Comparison of ENCODE assay signal across 1 cellular context in the genomic region with DNA sequence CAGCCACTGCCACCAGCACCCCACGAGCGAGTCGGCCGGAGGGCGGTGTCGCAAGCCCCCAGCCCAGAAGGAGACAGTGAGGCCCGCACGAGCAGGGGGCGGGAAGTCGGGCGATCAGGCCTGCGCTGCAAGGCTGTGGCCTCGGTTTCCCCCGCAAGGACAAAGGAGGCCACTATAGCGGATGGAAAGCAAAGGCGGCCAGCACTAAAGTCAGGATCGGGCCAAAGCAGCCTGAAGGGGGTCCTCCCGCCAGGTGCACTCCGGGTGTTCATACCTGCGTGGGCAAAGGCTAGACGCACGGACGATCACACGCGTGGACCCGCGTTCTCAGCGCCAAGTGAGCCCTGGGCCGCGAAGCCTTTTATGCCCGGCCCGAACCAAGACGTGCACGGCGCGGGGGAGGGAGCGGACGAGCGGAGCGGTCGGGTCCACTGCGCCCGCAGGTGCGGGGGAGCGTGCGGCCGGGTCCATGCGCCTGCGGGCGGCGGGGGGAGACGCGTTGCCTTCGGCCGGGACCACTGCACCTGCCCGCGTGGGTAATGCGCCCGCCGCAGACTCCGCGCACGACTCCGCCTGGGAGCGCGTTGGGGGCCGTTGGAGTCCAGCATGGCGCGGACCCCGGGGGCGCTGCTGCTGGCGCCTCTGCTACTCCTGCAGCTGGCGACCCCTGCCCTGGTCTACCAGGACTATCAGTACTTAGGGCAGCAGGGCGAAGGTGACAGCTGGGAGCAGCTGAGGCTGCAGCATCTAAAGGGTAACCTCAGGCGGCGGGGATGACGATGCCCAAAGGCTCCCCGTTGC.
TF ChIP-seq lines count a peak whose summit lies in the region.

Gene PRDX2, minus strand, starts transcription at position 335 of the 801 bp plus-strand sequence. CDS start 539 bp downstream, outside the sequence.
Gene THSD8, plus strand, starts transcription at position 604 of the 801 bp plus-strand sequence. Its CDS starts 3 bp downstream, at position 607.

TF ChIP-seq in K562, 482 proteins besides CTCF, POLR2A, EP300 and RAD21 (continued from another document and continues in another):
- TF ChIP-seq RERE (CRISPR knock-in tag; IDR thresholded peaks at IDR 0.05; ENCODE audit: borderline replicate concordance) (no peak), NR1H2 (CRISPR knock-in tag; IDR thresholded peaks at IDR 0.05) (0 out of 2 replicates have a peak, but pooled peaks have one; percentile 31), ZNF280B (CRISPR knock-in tag; IDR thresholded peaks at IDR 0.05) (no peak), NR3C1 (CRISPR knock-in tag; IDR thresholded peaks at IDR 0.05) (0 out of 2 replicates have a peak, but pooled peaks have one; percentile 66), CCNT2 (IDR thresholded peaks at IDR 0.05; ENCODE audit: borderline replicate concordance, extremely low read depth, insufficient read length, low read depth, low read length) (peak; percentile 93), RFX7 (CRISPR knock-in tag; IDR thresholded peaks at IDR 0.05) (no peak), FOXO4 (CRISPR knock-in tag; IDR thresholded peaks at IDR 0.05) (no peak), FOXM1 (IDR thresholded peaks at IDR 0.05; ENCODE audit: low read depth) (no peak), FOXM1 (CRISPR knock-in tag; IDR thresholded peaks at IDR 0.05; ENCODE audit: low read depth) (no peak), AFF1 (IDR thresholded peaks at IDR 0.05; ENCODE audit: low read depth in 1 of 2, partially characterized antibody in 2 of 2) (peak in 1 of 2 experiments; percentile 44), NCOA6 (IDR thresholded peaks at IDR 0.05) (no peak), FOXP4 (CRISPR knock-in tag; IDR thresholded peaks at IDR 0.05; ENCODE audit: borderline replicate concordance) (peak; percentile 63; the same call in 1 of the 2 replicates), ETS2 (tag; IDR thresholded peaks at IDR 0.05; ENCODE audit: borderline replicate concordance, poor library complexity, severe bottlenecking) (no peak), HNRNPL (IDR thresholded peaks at IDR 0.05; ENCODE audit: low read depth, low read length) (peak; percentile 51; the same call in 1 of the 2 replicates), TAL1 (IDR thresholded peaks at IDR 0.05) (no peak), PHF8 (IDR thresholded peaks at IDR 0.05; ENCODE audit: borderline replicate concordance, low read length) (peak; percentile 99), GATA2 (CRISPR knock-in tag; IDR thresholded peaks at IDR 0.05) (no peak), KAT7 (CRISPR knock-in tag; IDR thresholded peaks at IDR 0.05; ENCODE audit: borderline replicate concordance) (0 out of 2 replicates have a peak, but pooled peaks have one; percentile 87), HDAC8 (tag; IDR thresholded peaks at IDR 0.05) (no peak), ZNF316 (IDR thresholded peaks at IDR 0.05) (no peak), ARHGAP35 (IDR thresholded peaks at IDR 0.05; ENCODE audit: partially characterized antibody) (no peak), POLR2G (IDR thresholded peaks at IDR 0.05; ENCODE audit: low read depth, low read length) (peak; percentile 100), DIDO1 (tag; IDR thresholded peaks at IDR 0.05; ENCODE audit: low read depth) (no peak), ZNF592 (IDR thresholded peaks at IDR 0.05) (no peak; the same call in 1 of the 2 replicates)
- TF ChIP-seq, protein P1, sequence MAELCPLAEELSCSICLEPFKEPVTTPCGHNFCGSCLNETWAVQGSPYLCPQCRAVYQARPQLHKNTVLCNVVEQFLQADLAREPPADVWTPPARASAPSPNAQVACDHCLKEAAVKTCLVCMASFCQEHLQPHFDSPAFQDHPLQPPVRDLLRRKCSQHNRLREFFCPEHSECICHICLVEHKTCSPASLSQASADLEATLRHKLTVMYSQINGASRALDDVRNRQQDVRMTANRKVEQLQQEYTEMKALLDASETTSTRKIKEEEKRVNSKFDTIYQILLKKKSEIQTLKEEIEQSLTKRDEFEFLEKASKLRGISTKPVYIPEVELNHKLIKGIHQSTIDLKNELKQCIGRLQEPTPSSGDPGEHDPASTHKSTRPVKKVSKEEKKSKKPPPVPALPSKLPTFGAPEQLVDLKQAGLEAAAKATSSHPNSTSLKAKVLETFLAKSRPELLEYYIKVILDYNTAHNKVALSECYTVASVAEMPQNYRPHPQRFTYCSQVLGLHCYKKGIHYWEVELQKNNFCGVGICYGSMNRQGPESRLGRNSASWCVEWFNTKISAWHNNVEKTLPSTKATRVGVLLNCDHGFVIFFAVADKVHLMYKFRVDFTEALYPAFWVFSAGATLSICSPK (IDR thresholded peaks at IDR 0.05; ENCODE audit: borderline replicate concordance): no peak
- TF ChIP-seq, protein P2, sequence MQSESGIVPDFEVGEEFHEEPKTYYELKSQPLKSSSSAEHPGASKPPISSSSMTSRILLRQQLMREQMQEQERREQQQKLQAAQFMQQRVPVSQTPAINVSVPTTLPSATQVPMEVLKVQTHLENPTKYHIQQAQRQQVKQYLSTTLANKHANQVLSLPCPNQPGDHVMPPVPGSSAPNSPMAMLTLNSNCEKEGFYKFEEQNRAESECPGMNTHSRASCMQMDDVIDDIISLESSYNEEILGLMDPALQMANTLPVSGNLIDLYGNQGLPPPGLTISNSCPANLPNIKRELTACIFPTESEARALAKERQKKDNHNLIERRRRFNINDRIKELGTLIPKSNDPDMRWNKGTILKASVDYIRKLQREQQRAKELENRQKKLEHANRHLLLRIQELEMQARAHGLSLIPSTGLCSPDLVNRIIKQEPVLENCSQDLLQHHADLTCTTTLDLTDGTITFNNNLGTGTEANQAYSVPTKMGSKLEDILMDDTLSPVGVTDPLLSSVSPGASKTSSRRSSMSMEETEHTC (IDR thresholded peaks at IDR 0.05): peak; percentile 26; the same call in 1 of the 2 replicates
